1 cellular context compared by ENCODE assay signal in the genomic region with DNA sequence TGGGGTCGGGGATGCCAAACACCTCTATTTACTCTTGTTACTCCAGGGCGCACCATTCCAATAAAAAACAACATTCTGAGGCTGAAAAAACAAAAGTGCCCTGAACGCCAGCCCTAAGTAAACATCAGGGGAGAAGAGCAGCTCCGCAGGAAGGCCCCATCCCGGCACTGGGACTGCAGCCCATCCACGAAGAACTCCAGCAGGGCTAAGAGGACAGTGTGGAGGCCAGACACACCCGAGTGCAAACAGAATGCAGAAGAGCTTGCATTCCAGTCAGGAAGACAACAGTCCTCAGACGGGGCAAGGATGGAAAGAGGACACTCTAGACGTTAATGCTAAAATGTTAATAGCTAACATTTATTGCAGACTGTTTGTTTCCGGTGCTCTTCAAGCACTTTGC.
TF ChIP-seq lines count a peak whose summit lies in the region.

No MANE protein-coding gene starts in this region.

TF ChIP-seq in H1, 55 proteins besides CTCF, POLR2A, EP300 and RAD21:
- TF ChIP-seq CTBP2 (IDR thresholded peaks at IDR 0.05; ENCODE audit: borderline replicate concordance, insufficient read depth, insufficient read length, low read length) = no peak
- no peak for TF ChIP-seq USF2 (IDR thresholded peaks at IDR 0.05; ENCODE audit: low read length)
- TF ChIP-seq JUN (IDR thresholded peaks at IDR 0.05; ENCODE audit: low read depth, low read length) = no peak
- no peak for TF ChIP-seq CHD7 (IDR thresholded peaks at IDR 0.05; ENCODE audit: insufficient replicate concordance, low read length)
